In genomic region chr3:47288966-47289910, GRCh38 we compare ENCODE assay signal across 1 cellular context.
TF ChIP-seq lines count a peak whose summit lies in the region.

No MANE protein-coding gene starts in this region.

TF ChIP-seq in SK-N-SH treated with all-trans-retinoic acid at 6 μM for 48 hours, 23 proteins besides CTCF, POLR2A, EP300 and RAD21 (continued from another document):
- TF ChIP-seq POU6F1 (CRISPR knock-in tag; IDR thresholded peaks at IDR 0.05; ENCODE audit: borderline replicate concordance, low read depth), result no peak
- TF ChIP-seq PPARA (CRISPR knock-in tag; IDR thresholded peaks at IDR 0.05; ENCODE audit: borderline replicate concordance), result no peak
- TF ChIP-seq, protein P1, sequence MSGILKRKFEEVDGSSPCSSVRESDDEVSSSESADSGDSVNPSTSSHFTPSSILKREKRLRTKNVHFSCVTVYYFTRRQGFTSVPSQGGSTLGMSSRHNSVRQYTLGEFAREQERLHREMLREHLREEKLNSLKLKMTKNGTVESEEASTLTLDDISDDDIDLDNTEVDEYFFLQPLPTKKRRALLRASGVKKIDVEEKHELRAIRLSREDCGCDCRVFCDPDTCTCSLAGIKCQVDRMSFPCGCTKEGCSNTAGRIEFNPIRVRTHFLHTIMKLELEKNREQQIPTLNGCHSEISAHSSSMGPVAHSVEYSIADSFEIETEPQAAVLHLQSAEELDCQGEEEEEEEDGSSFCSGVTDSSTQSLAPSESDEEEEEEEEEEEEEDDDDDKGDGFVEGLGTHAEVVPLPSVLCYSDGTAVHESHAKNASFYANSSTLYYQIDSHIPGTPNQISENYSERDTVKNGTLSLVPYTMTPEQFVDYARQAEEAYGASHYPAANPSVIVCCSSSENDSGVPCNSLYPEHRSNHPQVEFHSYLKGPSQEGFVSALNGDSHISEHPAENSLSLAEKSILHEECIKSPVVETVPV (CRISPR knock-in tag; IDR thresholded peaks at IDR 0.05), result no peak
- TF ChIP-seq ZFP30 (CRISPR knock-in tag; IDR thresholded peaks at IDR 0.05), result no peak
- TF ChIP-seq ZFP3 (CRISPR knock-in tag; IDR thresholded peaks at IDR 0.05), result no peak
- no peak for TF ChIP-seq SNAI2 (CRISPR knock-in tag; IDR thresholded peaks at IDR 0.05)
- TF ChIP-seq ISL1 (CRISPR knock-in tag; IDR thresholded peaks at IDR 0.05), result no peak
- TF ChIP-seq ZC3H10 (CRISPR knock-in tag; IDR thresholded peaks at IDR 0.05), result no peak
- no peak for TF ChIP-seq OSR1 (CRISPR knock-in tag; IDR thresholded peaks at IDR 0.05)
- no peak for TF ChIP-seq BACH2 (CRISPR knock-in tag; IDR thresholded peaks at IDR 0.05; ENCODE audit: borderline replicate concordance)
- TF ChIP-seq PATZ1 (CRISPR knock-in tag; IDR thresholded peaks at IDR 0.05; ENCODE audit: borderline replicate concordance), result no peak
- no peak for TF ChIP-seq ESRRG (CRISPR knock-in tag; IDR thresholded peaks at IDR 0.05)
- TF ChIP-seq TOX (CRISPR knock-in tag; IDR thresholded peaks at IDR 0.05; ENCODE audit: borderline replicate concordance), result no peak
- TF ChIP-seq GLIS3 (CRISPR knock-in tag; IDR thresholded peaks at IDR 0.05), result no peak
